ENCODE assay signal across 19 cellular contexts in genomic region chr17:32010114-32010513, GRCh38. TPM values are rescaled to one million over a fixed set of nuclear protein-coding genes. Genes with fewer than 3 reads are reported as not detected.
DNase-seq lines count a peak whose midpoint lies in the region; ATAC-seq and TF ChIP-seq lines count a peak whose summit lies in the region.
"Had no signal": no experiment of that assay in that cellular context is flagged by ENCODE, and none has a peak within 500 bp of the region (broad histone marks: within the 10 kb centered on the region; RNA-seq: fewer than 3 reads in every experiment).

No MANE protein-coding gene starts in this region.

- peak overlapping the region; percentile 64 for H3K4me3 Mint-ChIP-seq in activated naive CD8-positive, alpha-beta T cell
- H3K4me3 Mint-ChIP-seq in activated naive CD8-positive, alpha-beta T cell treated with anti-CD3 and anti-CD28 coated beads for 36 hours = no peak overlapping the region
- peak overlapping the region; percentile 81 for H3K4me3 Mint-ChIP-seq in activated CD4-positive, alpha-beta memory T cell treated with anti-CD3 and anti-CD28 coated beads for 36 hours
- H3K4me3 Mint-ChIP-seq in endodermal cell = no peak overlapping the region
- peak overlapping the region; percentile 84 to 94 for H3K4me3 Mint-ChIP-seq in stimulated activated naive CD8-positive, alpha-beta T cell treated with anti-CD3 and anti-CD28 coated beads, Interleukin-15, amount 100 ng/mL, for 72 hours

- peak overlapping the region; percentile 52 for H3K27ac Mint-ChIP-seq in activated naive CD8-positive, alpha-beta T cell
- H3K27ac Mint-ChIP-seq in activated naive CD8-positive, alpha-beta T cell treated with anti-CD3 and anti-CD28 coated beads for 36 hours = no peak overlapping the region
- no peak overlapping the region for H3K27ac Mint-ChIP-seq in activated CD4-positive, alpha-beta memory T cell treated with anti-CD3 and anti-CD28 coated beads for 36 hours
- H3K27ac Mint-ChIP-seq in endodermal cell = no peak overlapping the region
- peak overlapping the region in 1 of 2 donors; percentile 49 for H3K27ac Mint-ChIP-seq in stimulated activated naive CD8-positive, alpha-beta T cell treated with anti-CD3 and anti-CD28 coated beads, Interleukin-15, amount 100 ng/mL, for 72 hours

- no peaks in the 10 kb centered on the region for H3K27me3 ChIP-seq in endodermal cell (ENCODE audit: control insufficient read depth, insufficient read depth, low read length, poor library complexity, severe bottlenecking)
- H3K27me3 ChIP-seq in neuronal stem cell (ENCODE audit: control insufficient read depth in 3 of 3, insufficient read depth in 3 of 3, low read depth in 1 of 3, low read length in 3 of 3) = no peaks in the 10 kb centered on the region
- H3K27me3 ChIP-seq: esophagus muscularis mucosa, suprapubic skin had no signal

- H2AK5ac ChIP-seq in neuronal stem cell (ENCODE audit: low read depth, low read length) = no peak overlapping the region

- no peak overlapping the region for H4K8ac ChIP-seq in neuronal stem cell (ENCODE audit: low read depth, low read length)

- whole genome bisulfite sequencing in endodermal cell (ENCODE audit: insufficient coverage in 1 of 2, insufficient read length in 1 of 2), 2 experiments = 95 to 100% methylated on average over 1 to 3 of the region's 4 CpGs
- no CpG with 5 or more reads among the region's 4 CpGs for WGBS in neuronal stem cell (ENCODE audit: extremely low coverage in 2 of 2, insufficient read length in 2 of 2, insufficient replicate concordance in 1 of 2), 2 donors

- H2BK15ac ChIP-seq in neuronal stem cell (ENCODE audit: low read length) = no peak overlapping the region

- no peak overlapping the region for H3K4me2 ChIP-seq in neuronal stem cell (ENCODE audit: insufficient read depth, low read length, poor library complexity, severe bottlenecking)

- CTCF ChIA-PET in activated CD4-positive, alpha-beta memory T cell treated with anti-CD3 and anti-CD28 coated beads for 36 hours (lab: Charles Lee) = interaction anchor here (5.5 kb wide), 1 partner anchor 129 kb away, joined by 77 read pairs; the partner anchor contains the start of gene RHOT1

- no peaks in the 10 kb centered on the region for H3K9me3 Mint-ChIP-seq in activated naive CD8-positive, alpha-beta T cell (ENCODE audit: low read depth)
- H3K9me3 Mint-ChIP-seq in activated naive CD8-positive, alpha-beta T cell treated with anti-CD3 and anti-CD28 coated beads for 36 hours = no peaks in the 10 kb centered on the region
- no peaks in the 10 kb centered on the region for H3K9me3 Mint-ChIP-seq in activated CD4-positive, alpha-beta memory T cell treated with anti-CD3 and anti-CD28 coated beads for 36 hours
- H3K9me3 Mint-ChIP-seq in endodermal cell = no peaks in the 10 kb centered on the region
- no peaks in the 10 kb centered on the region for H3K9me3 Mint-ChIP-seq in stimulated activated naive CD8-positive, alpha-beta T cell treated with anti-CD3 and anti-CD28 coated beads, Interleukin-15, amount 100 ng/mL, for 72 hours

- no peak overlapping the region for H3K18ac ChIP-seq in neuronal stem cell (ENCODE audit: low read length)

- no peak for TF ChIP-seq CTCF in endodermal cell (conservative IDR thresholded peaks at IDR 0.05)

- H3K4me3 ChIP-seq in endodermal cell (ENCODE audit: low read length) (peak overlapping the region; percentile 53), neuronal stem cell (ENCODE audit: low read length in 2 of 2) (no peak overlapping the region)
- H3K4me3 ChIP-seq: lung had no signal

- POLR2A ChIA-PET in activated CD4-positive, alpha-beta memory T cell treated with anti-CD3 and anti-CD28 coated beads for 36 hours (lab: Charles Lee) = no interaction called here

- H3K9ac ChIP-seq in endodermal cell (ENCODE audit: extremely low read depth, low read length, poor library complexity, severe bottlenecking) (no peak overlapping the region), neuronal stem cell (ENCODE audit: low read depth, low read length, poor library complexity) (no peak overlapping the region)

- H2BK12ac ChIP-seq in neuronal stem cell (ENCODE audit: low read length) = no peak overlapping the region

- H3K9me3 ChIP-seq in endodermal cell (ENCODE audit: control insufficient read depth, low read length) (no peaks in the 10 kb centered on the region), neuronal stem cell (replicated peaks in 1 of 2; ENCODE audit: control insufficient read depth in 2 of 2, insufficient read depth in 1 of 2, low read depth in 1 of 2, low read length in 2 of 2) (peaks cover 0 to 9% of the 10 kb centered on the region in 2 donors)
- H3K9me3 ChIP-seq: esophagus muscularis mucosa, neutrophil, suprapubic skin had no signal

- no peak overlapping the region for H3K4ac ChIP-seq in neuronal stem cell (ENCODE audit: low read length)

- H3K14ac ChIP-seq in neuronal stem cell (ENCODE audit: low read length) = no peak overlapping the region

- no peak overlapping the region for H2BK5ac ChIP-seq in neuronal stem cell (ENCODE audit: low read length)

- H3K27ac ChIP-seq in endodermal cell (ENCODE audit: low read depth, low read length) (no peak overlapping the region), neuronal stem cell (replicated peaks; ENCODE audit: low read length) (no peak overlapping the region)
- H3K27ac ChIP-seq: esophagus muscularis mucosa, suprapubic skin had no signal

- no peak overlapping the region for H2AFZ ChIP-seq in neuronal stem cell (ENCODE audit: low read length)

- H3K23ac ChIP-seq in neuronal stem cell (ENCODE audit: low read depth, low read length, poor library complexity) = no peak overlapping the region

- H3K36me3 ChIP-seq in endodermal cell (ENCODE audit: control insufficient read depth, insufficient read depth, low read length) = no peaks in the 10 kb centered on the region
- peaks cover 0 to 23% of the 10 kb centered on the region in 2 donors for H3K36me3 ChIP-seq in neuronal stem cell (replicated peaks in 1 of 2; ENCODE audit: control insufficient read depth in 2 of 2, insufficient read depth in 2 of 2, low read length in 2 of 2)
- H3K36me3 ChIP-seq: esophagus muscularis mucosa, neutrophil, suprapubic skin had no signal

- no peak overlapping the region for H2BK120ac ChIP-seq in neuronal stem cell (ENCODE audit: low read depth, low read length)

- H3K4me1 ChIP-seq in endodermal cell (ENCODE audit: control insufficient read depth, insufficient read depth, low read length) (no peaks in the 10 kb centered on the region), neuronal stem cell (ENCODE audit: control insufficient read depth in 2 of 2, insufficient read depth in 1 of 2, low read depth in 1 of 2, low read length in 2 of 2) (peaks cover 0 to 2% of the 10 kb centered on the region in 2 donors)

- peaks cover 2% of the 10 kb centered on the region for H3K36me3 Mint-ChIP-seq in activated naive CD8-positive, alpha-beta T cell
- H3K36me3 Mint-ChIP-seq in activated naive CD8-positive, alpha-beta T cell treated with anti-CD3 and anti-CD28 coated beads for 36 hours = peaks cover 6% of the 10 kb centered on the region
- peaks cover 7% of the 10 kb centered on the region for H3K36me3 Mint-ChIP-seq in activated CD4-positive, alpha-beta memory T cell treated with anti-CD3 and anti-CD28 coated beads for 36 hours
- peaks cover 17% of the 10 kb centered on the region for H3K36me3 Mint-ChIP-seq in endodermal cell (ENCODE audit: low read depth)

- ATAC-seq in stimulated activated naive CD8-positive, alpha-beta T cell treated with anti-CD3 and anti-CD28 coated beads, Interleukin-15, amount 100 ng/mL, for 72 hours = no peak
- ATAC-seq in GM18511 (IDR thresholded peaks at IDR 0.05; ENCODE audit: unreplicated experiment) = no peak
- ATAC-seq: right cardiac atrium had no signal

- H3K4me1 Mint-ChIP-seq in activated naive CD8-positive, alpha-beta T cell (ENCODE audit: low read depth) = peaks cover 52% of the 10 kb centered on the region
- peaks cover 45% of the 10 kb centered on the region for H3K4me1 Mint-ChIP-seq in activated naive CD8-positive, alpha-beta T cell treated with anti-CD3 and anti-CD28 coated beads for 36 hours
- peaks cover 52% of the 10 kb centered on the region for H3K4me1 Mint-ChIP-seq in activated CD4-positive, alpha-beta memory T cell treated with anti-CD3 and anti-CD28 coated beads for 36 hours (ENCODE audit: low read depth)
- peaks cover 11% of the 10 kb centered on the region for H3K4me1 Mint-ChIP-seq in endodermal cell
- peaks cover 55% of the 10 kb centered on the region for H3K4me1 Mint-ChIP-seq in stimulated activated naive CD8-positive, alpha-beta T cell treated with anti-CD3 and anti-CD28 coated beads, Interleukin-15, amount 100 ng/mL, for 72 hours

- H3K79me1 ChIP-seq in neuronal stem cell (ENCODE audit: low read depth, low read length) = peaks cover 4% of the 10 kb centered on the region

- no peak for DNase-seq in activated naive CD8-positive, alpha-beta T cell treated with anti-CD3 and anti-CD28 coated beads for 36 hours
- no peak for DNase-seq in activated CD4-positive, alpha-beta memory T cell treated with anti-CD3 and anti-CD28 coated beads for 36 hours
- DNase-seq in endodermal cell (no peak), neuronal stem cell (ENCODE audit: low spot score) (no peak), NCI-H1436 treated with DMSO at 0.1 percent for 48 hours (lab: John Stamatoyannopoulos, UW) (no peak)
- DNase-seq in stimulated activated naive CD8-positive, alpha-beta T cell treated with anti-CD3 and anti-CD28 coated beads, Interleukin-15, amount 100 ng/mL, for 72 hours = no peak
- DNase-seq: activated CD4-positive, CD25-positive, alpha-beta regulatory T cell treated with anti-CD3 and anti-CD28 coated beads, Interleukin-2, amount 50 U/mL, for 72 hours; DMS 273 treated with DMSO at 0.1 percent for 48 hours; HCEC 1CT; NCI-H1436; NCI-H2227 treated with DMSO at 0.1 percent for 48 hours; NK-92 treated with Interleukin-12 subunit alpha and Interleukin-12 subunit beta, amount 100 ng/mL, for 24 hours; right cardiac atrium had no signal

- H4K91ac ChIP-seq in neuronal stem cell (ENCODE audit: low read depth, low read length, poor library complexity) = no peak overlapping the region

- intact Hi-C loops in activated CD4-positive, alpha-beta memory T cell treated with anti-CD3 and anti-CD28 coated beads for 36 hours (cut with micrococcal nuclease) = no loop called here

- H3K27me3 Mint-ChIP-seq in activated naive CD8-positive, alpha-beta T cell = no peaks in the 10 kb centered on the region
- H3K27me3 Mint-ChIP-seq in activated naive CD8-positive, alpha-beta T cell treated with anti-CD3 and anti-CD28 coated beads for 36 hours = no peaks in the 10 kb centered on the region
- no peaks in the 10 kb centered on the region for H3K27me3 Mint-ChIP-seq in activated CD4-positive, alpha-beta memory T cell treated with anti-CD3 and anti-CD28 coated beads for 36 hours
- peaks cover 8% of the 10 kb centered on the region for H3K27me3 Mint-ChIP-seq in endodermal cell (ENCODE audit: insufficient read depth)
- no peaks in the 10 kb centered on the region for H3K27me3 Mint-ChIP-seq in stimulated activated naive CD8-positive, alpha-beta T cell treated with anti-CD3 and anti-CD28 coated beads, Interleukin-15, amount 100 ng/mL, for 72 hours

RNA-seq across cellular contexts. Expression of gene LRRC37B, which starts 2.9 kb away (rescaled TPM):
- 10 to 100 TPM; 11.3 to 12.2 TPM for total RNA-seq in activated naive CD8-positive, alpha-beta T cell treated with anti-CD3 and anti-CD28 coated beads for 36 hours
- total RNA-seq in activated CD4-positive, alpha-beta memory T cell treated with anti-CD3 and anti-CD28 coated beads for 36 hours = 10 to 100 TPM; 16.4 to 17.2 TPM
- total RNA-seq in endodermal cell = 10 to 100 TPM; 22.7 to 28.7 TPM
- polyA plus RNA-seq in endodermal cell (2013, experiment 1 of 2) = 35.7 TPM
- 39.7 TPM for polyA plus RNA-seq in endodermal cell (2013, experiment 2 of 2)
- polyA plus RNA-seq in neuronal stem cell (2013, experiment 1 of 2) = 29.0 TPM
- polyA plus RNA-seq in neuronal stem cell (2013, experiment 2 of 2) = 26.9 TPM

Comparison
In these comparisons a context has a peak if more than half of its experiments do, and no peak if none do; other contexts are left out.
1. H3K4me3 Mint-ChIP-seq: peak in activated naive CD8-positive, alpha-beta T cell (single experiment), activated CD4-positive, alpha-beta memory T cell treated with anti-CD3 and anti-CD28 coated beads for 36 hours (single experiment) and stimulated activated naive CD8-positive, alpha-beta T cell treated with anti-CD3 and anti-CD28 coated beads, Interleukin-15, amount 100 ng/mL, for 72 hours (2 of 2); none in activated naive CD8-positive, alpha-beta T cell treated with anti-CD3 and anti-CD28 coated beads for 36 hours (single experiment) and endodermal cell (single experiment).